In genomic region chr1:20187103-20187812, GRCh38 we compare ENCODE assay signal across 8 cellular contexts. TPM values are rescaled to one million over a fixed set of nuclear protein-coding genes. Genes with fewer than 3 reads are reported as not detected.
DNase-seq lines count a peak whose midpoint lies in the region; ATAC-seq and TF ChIP-seq lines count a peak whose summit lies in the region.

No MANE protein-coding gene starts in this region.

- in situ Hi-C loops in gastrocnemius medialis (cut with MboI; ENCODE audit: low sequenced_read_pairs in 4 of 4): no loop called here

- H3K9me3 ChIP-seq in prostate gland: no peaks in the 10 kb centered on the region
- H3K9me3 ChIP-seq in mesenchymal stem cell (ENCODE audit: control insufficient read depth, low read length): no peaks in the 10 kb centered on the region
- no peaks in the 10 kb centered on the region for H3K9me3 ChIP-seq in gastrocnemius medialis
- H3K9me3 ChIP-seq in BE2C: no peaks in the 10 kb centered on the region

- H3K9ac ChIP-seq in mesenchymal stem cell (ENCODE audit: low read length): no peak overlapping the region

- H4K91ac ChIP-seq in mesenchymal stem cell (ENCODE audit: low read length): no peak overlapping the region

- H3K27me3 ChIP-seq in dorsolateral prefrontal cortex: peaks cover 0 to 40% (median 0%) of the 10 kb centered on the region in 45 donors
- no peaks in the 10 kb centered on the region for H3K27me3 ChIP-seq in prostate gland (replicated peaks; ENCODE audit: insufficient read depth)
- peaks cover 81 to 89% of the 10 kb centered on the region in 2 experiments for H3K27me3 ChIP-seq in mesenchymal stem cell (ENCODE audit: control insufficient read depth in 1 of 2, insufficient read depth in 1 of 2, low read length in 2 of 2)
- H3K27me3 ChIP-seq in gastrocnemius medialis: peaks cover 9 to 41% (median 22%) of the 10 kb centered on the region in 3 donors
- H3K27me3 ChIP-seq in BE2C: no peaks in the 10 kb centered on the region

- TF ChIP-seq CTCF in dorsolateral prefrontal cortex (IDR thresholded peaks at IDR 0.05 in 54 of 56, conservative IDR thresholded peaks at IDR 0.05 in 2 of 56; ENCODE audit: low read depth in 1 of 56, partially characterized antibody in 56 of 56): no peak
- peak in 2 of 4 experiments; percentile 37 to 41 for TF ChIP-seq CTCF in prostate gland (IDR thresholded peaks at IDR 0.05)
- TF ChIP-seq CTCF in gastrocnemius medialis (IDR thresholded peaks at IDR 0.05 in 4 of 5, conservative IDR thresholded peaks at IDR 0.05 in 1 of 5): no peak
- no peak for TF ChIP-seq CTCF in BE2C (IDR thresholded peaks at IDR 0.05; ENCODE audit: low read depth, low read length)

- H3K4ac ChIP-seq in mesenchymal stem cell (ENCODE audit: low read depth in 1 of 2, low read length in 2 of 2): no peak overlapping the region

- peak in 2 of 4 experiments; percentile 20 to 49 for ATAC-seq in T-cell (replicated peaks in 1 of 4)
- no peak for ATAC-seq in gastrocnemius medialis

- DNase-seq in Jurkat, Clone E6-1 (ENCODE audit: low read depth, low spot score): peak; percentile 78
- DNase-seq in T-cell (peak in 25 of 34 experiments; percentile 8 to 40 (median 17)), dorsolateral prefrontal cortex (peak in 7 of 10 donors; percentile 35 to 72 (median 63)), prostate gland (ENCODE audit: low spot score) (peak; percentile 62), mesenchymal stem cell (no peak), HPDE6-E6E7 (ENCODE audit: extremely low spot score) (no peak), gastrocnemius medialis (no peak), BE2C (no peak)

- H3K4me1 Mint-ChIP-seq in T-cell: peaks cover 43 to 54% (median 53%) of the 10 kb centered on the region in 3 donors

- no peak for TF ChIP-seq POLR2A in prostate gland (IDR thresholded peaks at IDR 0.05)
- no peak for TF ChIP-seq POLR2A in gastrocnemius medialis (IDR thresholded peaks at IDR 0.05)

- intact Hi-C loops in dorsolateral prefrontal cortex (cut with DNase I): no loop called here
- intact Hi-C loops in prostate gland (cut with DNase I): loop anchor here (10.0 kb wide), 1 partner anchor 452 kb away; no protein-coding TSS in a partner anchor
- intact Hi-C loops in gastrocnemius medialis (cut with DNase I; ENCODE audit: low total_unique reads): no loop called here

- H3K23ac ChIP-seq in mesenchymal stem cell (ENCODE audit: low read length in 2 of 2): no peak overlapping the region

- H3K4me1 ChIP-seq in prostate gland (replicated peaks) (no peaks in the 10 kb centered on the region), mesenchymal stem cell (ENCODE audit: control insufficient read depth, insufficient read depth, low read depth, low read length) (peaks cover 4% of the 10 kb centered on the region), gastrocnemius medialis (peaks cover 8 to 13% of the 10 kb centered on the region in 2 donors), BE2C (peaks cover 3% of the 10 kb centered on the region; the same call in 1 of the 2 replicates)

- POLR2A ChIA-PET in T-cell (lab: Charles Lee): no interaction called here

- no peak overlapping the region for H2AK5ac ChIP-seq in mesenchymal stem cell (ENCODE audit: low read length, severe bottlenecking)

- WGBS in prostate gland: 43% methylated on average over 7 of the region's 7 CpGs
- 84% methylated on average over 7 of the region's 7 CpGs for WGBS in mesenchymal stem cell

- H2BK12ac ChIP-seq in mesenchymal stem cell (ENCODE audit: low read length in 2 of 2): no peak overlapping the region

- no peak overlapping the region for H2BK15ac ChIP-seq in mesenchymal stem cell (ENCODE audit: low read depth, poor library complexity, severe bottlenecking)

- H3K27ac Mint-ChIP-seq in T-cell: peak overlapping the region; percentile 75 to 85

- no peak overlapping the region for H4K8ac ChIP-seq in mesenchymal stem cell (ENCODE audit: low read length)

- H2BK5ac ChIP-seq in mesenchymal stem cell (ENCODE audit: low read depth, low read length, poor library complexity, severe bottlenecking): no peak overlapping the region

- H3K4me3 Mint-ChIP-seq in T-cell: peak overlapping the region; percentile 36 to 77 (median 59)

- H2AFZ ChIP-seq in mesenchymal stem cell (ENCODE audit: low read depth, low read length): no peak overlapping the region

- peak overlapping the region in 1 of 2 experiments; percentile 28 for H3K14ac ChIP-seq in mesenchymal stem cell (ENCODE audit: low read length in 2 of 2)

- H3K36me3 Mint-ChIP-seq in T-cell: no peaks in the 10 kb centered on the region

- H3K4me3 ChIP-seq in Jurkat, Clone E6-1 (ENCODE audit: low read length): peak overlapping the region; percentile 57
- peak overlapping the region in 26 of 59 donors; percentile 6 to 71 (median 62) for H3K4me3 ChIP-seq in dorsolateral prefrontal cortex
- no peak overlapping the region for H3K4me3 ChIP-seq in prostate gland
- H3K4me3 ChIP-seq in mesenchymal stem cell (ENCODE audit: insufficient read depth in 1 of 2, low read depth in 1 of 2, low read length in 2 of 2): no peak overlapping the region
- H3K4me3 ChIP-seq in gastrocnemius medialis: no peak overlapping the region
- no peak overlapping the region for H3K4me3 ChIP-seq in BE2C (ENCODE audit: low read depth, low read length)

- H3K9me3 Mint-ChIP-seq in T-cell: no peaks in the 10 kb centered on the region

- no peak overlapping the region for H2BK120ac ChIP-seq in mesenchymal stem cell (ENCODE audit: low read depth, low read length)

- H3K4me2 ChIP-seq in mesenchymal stem cell (ENCODE audit: low read length, poor library complexity, severe bottlenecking): no peak overlapping the region

- no peaks in the 10 kb centered on the region for H3K27me3 Mint-ChIP-seq in T-cell

- H3K79me1 ChIP-seq in mesenchymal stem cell (replicated peaks; ENCODE audit: low read length, poor library complexity, severe bottlenecking): no peaks in the 10 kb centered on the region

- no peak overlapping the region for H3K18ac ChIP-seq in mesenchymal stem cell (ENCODE audit: low read depth in 1 of 2, low read length in 2 of 2)

- CTCF ChIA-PET in T-cell (lab: Charles Lee): interaction anchor here in 1 of 2 donors (0.6 to 1.1 kb wide), 3 partner anchors 9 to 284 kb away, joined by 3 to 4 read pairs (median 4); no protein-coding TSS in a partner anchor

- H3K36me3 ChIP-seq in prostate gland: no peaks in the 10 kb centered on the region
- H3K36me3 ChIP-seq in mesenchymal stem cell (ENCODE audit: control insufficient read depth in 1 of 2, insufficient read depth in 2 of 2, low read depth in 1 of 2, low read length in 2 of 2): no peaks in the 10 kb centered on the region
- no peaks in the 10 kb centered on the region for H3K36me3 ChIP-seq in gastrocnemius medialis
- no peaks in the 10 kb centered on the region for H3K36me3 ChIP-seq in BE2C

- peak overlapping the region in 50 of 59 donors; percentile 9 to 93 (median 75) for H3K27ac ChIP-seq in dorsolateral prefrontal cortex
- H3K27ac ChIP-seq in prostate gland: peak overlapping the region; percentile 61 to 68
- no peak overlapping the region for H3K27ac ChIP-seq in mesenchymal stem cell (ENCODE audit: low read length, poor library complexity, severe bottlenecking)
- H3K27ac ChIP-seq in gastrocnemius medialis: peak overlapping the region in 1 of 4 donors; percentile 69

RNA-seq across cellular contexts. Expression of gene PLA2G2C, which starts 0.9 kb away (rescaled TPM):
- polyA plus RNA-seq in Jurkat, Clone E6-1 (2012; ENCODE audit: insufficient read depth, insufficient read length): 1.0 TPM
- total RNA-seq in T-cell (under 1 TPM in 1 of 5 donors, not detected in 4; 0.85 TPM), dorsolateral prefrontal cortex (1 to 10 TPM in 7 of 120 experiments, under 1 TPM in 46, not detected in 67; 0.13 to 3.1 (median 0.46) TPM), prostate gland (under 1 TPM in 1 of 2 donors, not detected in 1; 0.23 TPM), gastrocnemius medialis (not detected)
- not detected for polyA plus RNA-seq in mesenchymal stem cell (2013, experiment 1 of 2)
- not detected for polyA plus RNA-seq in mesenchymal stem cell (2013, experiment 2 of 2)
- polyA plus RNA-seq in BE2C (2012; ENCODE audit: insufficient read depth, insufficient read length, low read depth): not detected

RNA-seq across cellular contexts. Expression of gene UBXN10, which starts 1.4 kb away (rescaled TPM):
- 3.9 TPM for polyA plus RNA-seq in Jurkat, Clone E6-1 (2012; ENCODE audit: insufficient read depth, insufficient read length)
- under 1 TPM; 0.06 to 0.30 (median 0.20) TPM for total RNA-seq in T-cell
- total RNA-seq in dorsolateral prefrontal cortex: 10 to 100 TPM in 65 of 120 experiments, 1 to 10 TPM in 55; 2.9 to 18.7 (median 10.4) TPM
- total RNA-seq in prostate gland: 10 to 100 TPM in 1 of 2 donors, 1 to 10 TPM in 1; 1.6 to 10.6 TPM
- 0.03 TPM for polyA plus RNA-seq in mesenchymal stem cell (2013, experiment 1 of 2)
- 0.03 TPM for polyA plus RNA-seq in mesenchymal stem cell (2013, experiment 2 of 2)
- total RNA-seq in gastrocnemius medialis: 1 to 10 TPM in 1 of 4 donors, under 1 TPM in 2, not detected in 1; 0.18 to 4.3 (median 0.19) TPM
- polyA plus RNA-seq in BE2C (2012; ENCODE audit: insufficient read depth, insufficient read length, low read depth): 1.2 TPM

RNA-seq across cellular contexts. Expression of gene PLA2G2F, which starts 48.1 kb away (rescaled TPM):
- not detected for polyA plus RNA-seq in Jurkat, Clone E6-1 (2012; ENCODE audit: insufficient read depth, insufficient read length)
- total RNA-seq in T-cell (not detected), dorsolateral prefrontal cortex (under 1 TPM in 1 of 120 experiments, not detected in 119; 0.28 TPM), prostate gland (under 1 TPM; 0.23 TPM), gastrocnemius medialis (not detected)
- not detected for polyA plus RNA-seq in mesenchymal stem cell (2013, experiment 1 of 2)
- not detected for polyA plus RNA-seq in mesenchymal stem cell (2013, experiment 2 of 2)
- not detected for polyA plus RNA-seq in BE2C (2012; ENCODE audit: insufficient read depth, insufficient read length, low read depth)

Comparison
In these comparisons a context has a peak if more than half of its experiments do, and no peak if none do; other contexts are left out.
1. DNase-seq: peak in Jurkat, Clone E6-1 (single experiment), T-cell (25 of 34), dorsolateral prefrontal cortex (7 of 10) and prostate gland (single experiment); none in mesenchymal stem cell (single experiment), HPDE6-E6E7 (single experiment), gastrocnemius medialis (0 of 2) and BE2C (single experiment).